ENCODE assay signal across 8 cellular contexts in the genomic region with DNA sequence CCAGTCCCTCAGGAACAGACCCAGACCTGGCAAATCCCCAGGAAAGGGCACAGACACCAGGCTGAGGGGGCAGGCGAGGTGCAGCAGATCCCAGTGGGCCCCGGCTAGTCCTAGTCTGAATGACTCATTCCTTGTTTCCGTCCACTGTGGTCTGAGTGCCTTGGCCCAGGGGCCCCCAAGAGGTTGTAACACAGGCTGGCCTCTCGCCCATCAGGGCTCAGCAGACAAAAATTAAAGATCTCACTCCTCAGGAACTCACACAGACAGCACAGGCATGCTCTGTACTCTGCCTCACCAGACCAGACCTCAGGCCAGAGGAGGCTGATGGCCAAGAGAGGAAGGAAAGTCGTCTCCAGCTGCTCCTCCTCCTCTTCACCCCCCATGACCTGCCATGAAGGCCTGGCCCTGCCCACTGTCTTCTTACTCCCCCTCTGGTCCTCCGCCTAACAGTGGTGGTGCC. TPM values are rescaled to one million over a fixed set of nuclear protein-coding genes. Genes with fewer than 3 reads are reported as not detected.
DNase-seq lines count a peak whose midpoint lies in the region; ATAC-seq and TF ChIP-seq lines count a peak whose summit lies in the region.

No MANE protein-coding gene starts in this region.

- peak overlapping the region; percentile 83 for H3K27ac Mint-ChIP-seq in activated naive CD4-positive, alpha-beta T cell treated with anti-CD3 and anti-CD28 coated beads, Interleukin-2, amount 50 U/mL, for 24 hours
- H3K27ac Mint-ChIP-seq in activated naive CD4-positive, alpha-beta T cell treated with anti-CD3 and anti-CD28 coated beads, Interleukin-2, amount 50 U/mL, for 72 hours = peak overlapping the region in 1 of 2 donors; percentile 49
- peak overlapping the region; percentile 94 for H3K27ac Mint-ChIP-seq in chondrocyte (ENCODE audit: unreplicated experiment)

- H3K9me3 ChIP-seq in lung (ENCODE audit: control insufficient read depth in 2 of 2, insufficient read depth in 1 of 2, low read length in 1 of 2) = no peaks in the 10 kb centered on the region

- WGBS in lung, 2 donors = 53 to 69% methylated on average over 6 of the region's 6 CpGs

- peaks cover 47% of the 10 kb centered on the region for H3K4me1 Mint-ChIP-seq in activated naive CD4-positive, alpha-beta T cell treated with anti-CD3 and anti-CD28 coated beads, Interleukin-2, amount 50 U/mL, for 24 hours
- peaks cover 79% of the 10 kb centered on the region for H3K4me1 Mint-ChIP-seq in chondrocyte (ENCODE audit: low read depth)

- no peaks in the 10 kb centered on the region for H3K9me3 Mint-ChIP-seq in activated naive CD4-positive, alpha-beta T cell treated with anti-CD3 and anti-CD28 coated beads, Interleukin-2, amount 50 U/mL, for 24 hours
- H3K9me3 Mint-ChIP-seq in activated naive CD4-positive, alpha-beta T cell treated with anti-CD3 and anti-CD28 coated beads, Interleukin-2, amount 50 U/mL, for 72 hours = no peaks in the 10 kb centered on the region
- no peaks in the 10 kb centered on the region for H3K9me3 Mint-ChIP-seq in chondrocyte (ENCODE audit: low read depth)

- ATAC-seq in activated naive CD4-positive, alpha-beta T cell treated with anti-CD3 and anti-CD28 coated beads, Interleukin-2, amount 50 U/mL, for 72 hours = no peak
- ATAC-seq in lung (ENCODE audit: insufficient read depth, low FRiP score) (peak; percentile 58), GM21390 (IDR thresholded peaks at IDR 0.05; ENCODE audit: unreplicated experiment) (no peak)

- H3K36me3 ChIP-seq in lung (ENCODE audit: control insufficient read depth in 2 of 2, insufficient read depth in 2 of 2, low read length in 2 of 2) = no peaks in the 10 kb centered on the region

- peak overlapping the region; percentile 26 for H3K4me3 Mint-ChIP-seq in activated naive CD4-positive, alpha-beta T cell treated with anti-CD3 and anti-CD28 coated beads, Interleukin-2, amount 50 U/mL, for 24 hours
- H3K4me3 Mint-ChIP-seq in chondrocyte (ENCODE audit: unreplicated experiment) = peak overlapping the region; percentile 14

- peak overlapping the region; percentile 33 to 61 for H3K27ac ChIP-seq in lung (ENCODE audit: low read depth in 1 of 2, low read length in 1 of 2)

- no peak overlapping the region for H3K4me3 ChIP-seq in lung

- H3K27me3 Mint-ChIP-seq in activated naive CD4-positive, alpha-beta T cell treated with anti-CD3 and anti-CD28 coated beads, Interleukin-2, amount 50 U/mL, for 24 hours = no peaks in the 10 kb centered on the region
- H3K27me3 Mint-ChIP-seq in chondrocyte (ENCODE audit: low read depth) = no peaks in the 10 kb centered on the region

- H3K36me3 Mint-ChIP-seq in activated naive CD4-positive, alpha-beta T cell treated with anti-CD3 and anti-CD28 coated beads, Interleukin-2, amount 50 U/mL, for 24 hours = no peaks in the 10 kb centered on the region
- no peaks in the 10 kb centered on the region for H3K36me3 Mint-ChIP-seq in activated naive CD4-positive, alpha-beta T cell treated with anti-CD3 and anti-CD28 coated beads, Interleukin-2, amount 50 U/mL, for 72 hours
- no peaks in the 10 kb centered on the region for H3K36me3 Mint-ChIP-seq in chondrocyte (ENCODE audit: low read depth)

- TF ChIP-seq CTCF in chondrocyte (IDR thresholded peaks at IDR 0.05) (no peak), lung (IDR thresholded peaks at IDR 0.05; ENCODE audit: control extremely low read depth, extremely low read depth) (no peak)

- DNase-seq in activated naive CD4-positive, alpha-beta T cell treated with anti-CD3 and anti-CD28 coated beads, Interleukin-2, amount 50 U/mL, for 72 hours (ENCODE audit: low spot score in 2 of 2) = no peak
- no peak for DNase-seq in chondrocyte (ENCODE audit: low spot score)
- DNase-seq in lung (ENCODE audit: low spot score) = peak; percentile 46
- no peak for DNase-seq in SIG-M5 (lab: John Stamatoyannopoulos, UW)
- no peak for DNase-seq in DMS153 (lab: John Stamatoyannopoulos, UW)
- no peak for DNase-seq in inferior parietal cortex (ENCODE audit: extremely low spot score)

- H3K27me3 ChIP-seq in lung (ENCODE audit: control insufficient read depth, insufficient read depth) = no peaks in the 10 kb centered on the region

- peaks cover 0 to 9% of the 10 kb centered on the region in 2 donors for H3K4me1 ChIP-seq in lung (ENCODE audit: control insufficient read depth in 2 of 2, insufficient read depth in 2 of 2, low read length in 2 of 2)

RNA-seq across cellular contexts. Expression of a gene that starts 7.7 kb away (rescaled TPM):
- total RNA-seq in activated naive CD4-positive, alpha-beta T cell treated with anti-CD3 and anti-CD28 coated beads, Interleukin-2, amount 50 U/mL, for 72 hours = under 1 TPM in 1 of 2 donors, not detected in 1; 0.49 TPM
- total RNA-seq in chondrocyte = 210 to 446 TPM (median 215 TPM) in 3 replicates
- 10 to 100 TPM; 33.4 to 78.4 TPM for total RNA-seq in lung
- 10 to 100 TPM; 13.2 to 18.2 TPM for polyA plus RNA-seq in lung

Comparison
In these comparisons a context has a peak if more than half of its experiments do, and no peak if none do; other contexts are left out.
1. RNA of a gene that starts 7.7 kb away (total RNA-seq): 210 to 446 TPM in chondrocyte and 33.4 to 78.4 TPM in lung; 0.49 TPM in activated naive CD4-positive, alpha-beta T cell treated with anti-CD3 and anti-CD28 coated beads, Interleukin-2, amount 50 U/mL, for 72 hours; every median in the first group is over 10 times any median in the second.